ENCODE assay signal across 8 cellular contexts in genomic region chr7:116863168-116863670, GRCh38. TPM values are rescaled to one million over a fixed set of nuclear protein-coding genes. Genes with fewer than 3 reads are reported as not detected.
A peak's percentile ranks its signal among the peaks of the same experiment; 100 is the strongest.
DNase-seq lines count a peak whose midpoint lies in the region; ATAC-seq and TF ChIP-seq lines count a peak whose summit lies in the region.

No MANE protein-coding gene starts in this region.

- peaks cover 42 to 56% of the 10 kb centered on the region in 2 donors for H3K4me1 Mint-ChIP-seq in natural killer cell

- no peak for TF ChIP-seq CTCF in natural killer cell (IDR thresholded peaks at IDR 0.05)

- H3K9me3 Mint-ChIP-seq in natural killer cell, result no peaks in the 10 kb centered on the region

- peak; percentile 10 for ATAC-seq in GM18511 (IDR thresholded peaks at IDR 0.05; ENCODE audit: unreplicated experiment)
- ATAC-seq in natural killer cell, result no peak
- no peak for ATAC-seq in HG03139 (IDR thresholded peaks at IDR 0.05; ENCODE audit: unreplicated experiment)

- H3K27me3 Mint-ChIP-seq in natural killer cell (ENCODE audit: low read depth in 2 of 2), result peaks cover 15% of the 10 kb centered on the region in 2 donors

- intact Hi-C loops in natural killer cell (cut with micrococcal nuclease), result loop anchor here (2.0 to 5.0 kb wide), 2 partner anchors 90 to 651 kb away; partner anchors contain the start of genes ST7 and TES

- DNase-seq in AG08396 (ENCODE audit: low spot score) (peak; percentile 26), HT-29 (ENCODE audit: low spot score) (peak; percentile 57), UCSD-AML1 (lab: John Stamatoyannopoulos, UW; ENCODE audit: unreplicated experiment) (peak; percentile 22), fibroblast of gingiva (ENCODE audit: low read depth) (peak; percentile 17), natural killer cell (no peak), mucosa of gallbladder (ENCODE audit: low spot score) (no peak)

- H3K36me3 Mint-ChIP-seq in natural killer cell, result no peaks in the 10 kb centered on the region

- H3K4me3 Mint-ChIP-seq in natural killer cell, result peak overlapping the region; percentile 99

- H3K27ac Mint-ChIP-seq in natural killer cell, result peak overlapping the region; percentile 93 to 95

RNA-seq across cellular contexts. Expression of gene CAPZA2, which starts 0.8 kb away (rescaled TPM):
- 61.7 and 62.9 TPM in 2 replicates for total RNA-seq in HT-29 (2014; rRNA removed; shearing (Covaris generic))
- total RNA-seq in natural killer cell (100 to 1,000 TPM in 2 of 3 donors, 10 to 100 TPM in 1; 97.0 to 135 (median 131) TPM), mucosa of gallbladder (203 TPM)

Comparison
In these comparisons a context has a peak if more than half of its experiments do, and no peak if none do; other contexts are left out.
1. DNase-seq: peak in AG08396 (single experiment), HT-29 (single experiment), UCSD-AML1 (single experiment) and fibroblast of gingiva (single experiment); none in natural killer cell (single experiment) and mucosa of gallbladder (single experiment).